ENCODE assay signal across 9 cellular contexts in the genomic region with DNA sequence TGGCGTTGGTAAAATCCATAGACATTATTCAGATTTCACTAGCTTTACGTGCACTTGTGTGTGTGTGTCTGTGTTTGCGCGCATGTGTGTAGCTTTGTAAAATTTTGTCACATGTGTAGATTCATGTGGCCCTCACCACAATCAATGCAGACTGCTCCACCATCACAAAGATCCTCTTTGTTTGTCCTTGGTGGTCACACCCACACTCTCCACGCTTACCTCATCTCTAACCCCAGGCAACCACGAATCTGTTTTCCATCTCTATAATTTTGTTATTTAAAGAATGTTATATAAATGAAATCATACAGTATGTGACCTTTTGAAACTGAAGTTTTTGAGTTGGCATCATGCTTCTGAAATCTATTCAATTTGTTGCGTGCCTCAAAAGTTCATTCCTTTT. TPM values are rescaled to one million over a fixed set of nuclear protein-coding genes. Genes with fewer than 3 reads are reported as not detected.
"Had no signal": no experiment of that assay in that cellular context is flagged by ENCODE, and none has a peak within 500 bp of the region (broad histone marks: within the 10 kb centered on the region; RNA-seq: fewer than 3 reads in every experiment).

No MANE protein-coding gene starts in this region.

- H3K36me3 ChIP-seq: HAP-1 had no signal

- DNase-seq: GM23248, GOT3, H7, HFFc6, IMR-90, KG1 had no signal

- H3K9ac ChIP-seq: GM23248 had no signal

- H2AFZ ChIP-seq: GM23248 had no signal

- H3K4me1 ChIP-seq: HAP-1 had no signal

- H3K9me3 ChIP-seq: HAP-1 had no signal

- H3K27ac ChIP-seq: GM23248 had no signal

- H3K4me3 ChIP-seq: GM23248, HAP-1, K562 had no signal

RNA-seq across cellular contexts. Expression of a gene that starts 58.5 kb away (rescaled TPM):
- total RNA-seq: GM23248, HFFc6, HT-29, IMR-90, K562 had no signal
- polyA plus RNA-seq: GM23248, IMR-90, K562 had no signal
